ENCODE assay signal across 9 cellular contexts in genomic region chr11:118913411-118914125, GRCh38. TPM values are rescaled to one million over a fixed set of nuclear protein-coding genes. Genes with fewer than 3 reads are reported as not detected.
DNase-seq lines count a peak whose midpoint lies in the region; ATAC-seq and TF ChIP-seq lines count a peak whose summit lies in the region.
"Had no signal": no experiment of that assay in that cellular context is flagged by ENCODE, and none has a peak within 500 bp of the region (broad histone marks: within the 10 kb centered on the region; RNA-seq: fewer than 3 reads in every experiment).

No MANE protein-coding gene starts in this region.

- 0 out of 2 replicates have a peak overlapping the region, but pooled peaks have one; percentile 84 for H4K5ac ChIP-seq in IMR-90 (ENCODE audit: low read depth, low read length)

- H2BK15ac ChIP-seq in IMR-90 (ENCODE audit: low read depth, low read length), result peak overlapping the region; percentile 92; the same call in 1 of the 3 replicates

- no peak overlapping the region for H3K4me3 ChIP-seq in IMR-90 (ENCODE audit: insufficient read depth, low read depth, low read length)

- in situ Hi-C loops in IMR-90 (cut with MboI; ENCODE audit: low sequenced_read_pairs), result no loop called here

- H3K23ac ChIP-seq in IMR-90 (ENCODE audit: low read depth, low read length), result peak overlapping the region; percentile 96

- H2BK120ac ChIP-seq in IMR-90 (ENCODE audit: low read depth, low read length), result peak overlapping the region; percentile 94

- peaks cover 34% of the 10 kb centered on the region for H4K20me1 ChIP-seq in IMR-90 (ENCODE audit: insufficient read depth, low read length)

- no peaks in the 10 kb centered on the region for H3K9me3 ChIP-seq in IMR-90 (ENCODE audit: control insufficient read depth, insufficient read depth, low read length)

- peak overlapping the region; percentile 97 for H3K4ac ChIP-seq in IMR-90 (ENCODE audit: low read depth, low read length)

- ATAC-seq in IMR-90 (ENCODE audit: low read depth) (no peak), HG03571 (IDR thresholded peaks at IDR 0.05; ENCODE audit: unreplicated experiment) (no peak), HG02840 (IDR thresholded peaks at IDR 0.05; ENCODE audit: low FRiP score, unreplicated experiment) (no peak)
- ATAC-seq in stimulated activated memory B cell treated with anti-CD40 and anti-IgM and Interleukin-4, amounts not matched to agents 10 μg/mL and 1 μg/mL and 100 μg/mL, for 72 hours, result peak; percentile 9

- peaks cover 9 to 73% of the 10 kb centered on the region in 2 experiments; a peak in 3 of 4 replicates for H3K79me1 ChIP-seq in IMR-90 (ENCODE audit: low read depth in 1 of 2, low read length in 2 of 2)

- TF ChIP-seq POLR2A in IMR-90 (IDR thresholded peaks at IDR 0.05; ENCODE audit: low read depth, low read length), result no peak

- no peak overlapping the region for H2AFZ ChIP-seq in IMR-90 (replicated peaks; ENCODE audit: low read length, poor library complexity)

- no peaks in the 10 kb centered on the region for H3K36me3 ChIP-seq in IMR-90 (ENCODE audit: control insufficient read depth, insufficient read depth, low read length)

- peak overlapping the region; percentile 96; the same call in 1 of the 2 replicates for H2BK20ac ChIP-seq in IMR-90 (ENCODE audit: low read depth, low read length)

- DNase-seq in IMR-90, result no peak
- DNase-seq in activated T-helper 1 cell treated with Interleukin-2 at 50 U/mL for 16 hours (ENCODE audit: low read depth), result peak; percentile 51
- peak; percentile 35 to 58 for DNase-seq in hippocampal formation (lab: John Stamatoyannopoulos, UW)
- no peak for DNase-seq in NCI-H82 (lab: John Stamatoyannopoulos, UW)
- DNase-seq in NCI-H1105 (lab: John Stamatoyannopoulos, UW), result no peak

- H3K14ac ChIP-seq in IMR-90 (replicated peaks; ENCODE audit: low read depth, low read length), result peak overlapping the region; percentile 87

- POLR2A ChIA-PET in IMR-90 (lab: Charles Lee; ENCODE audit: unreplicated experiment), result interaction anchor here (1.2 kb wide), 1 partner anchor 12 kb away, joined by 3 read pairs; the partner anchor contains the start of gene BCL9L

- peaks cover 70% of the 10 kb centered on the region for H3K4me1 ChIP-seq in IMR-90 (ENCODE audit: control insufficient read depth, insufficient read depth, low read length)

- peak overlapping the region; percentile 86 for H3K27ac Mint-ChIP-seq in stimulated activated memory B cell treated with anti-CD40 and anti-IgM and Interleukin-4, amounts not matched to agents 10 μg/mL and 1 μg/mL and 100 μg/mL, for 72 hours

- no peak overlapping the region for H3K4me2 ChIP-seq in IMR-90 (ENCODE audit: low read depth, low read length)

- peak overlapping the region; percentile 87 for H2AK9ac ChIP-seq in IMR-90 (replicated peaks; ENCODE audit: low read depth, low read length, poor library complexity)

- H3K27me3 Mint-ChIP-seq in stimulated activated memory B cell treated with anti-CD40 and anti-IgM and Interleukin-4, amounts not matched to agents 10 μg/mL and 1 μg/mL and 100 μg/mL, for 72 hours, result no peaks in the 10 kb centered on the region

- peak overlapping the region; percentile 94 for H4K91ac ChIP-seq in IMR-90 (ENCODE audit: insufficient read depth, low read depth, low read length)

- H3K9me3 Mint-ChIP-seq in stimulated activated memory B cell treated with anti-CD40 and anti-IgM and Interleukin-4, amounts not matched to agents 10 μg/mL and 1 μg/mL and 100 μg/mL, for 72 hours, result no peaks in the 10 kb centered on the region

- no peak for TF ChIP-seq CTCF in IMR-90 (conservative IDR thresholded peaks at IDR 0.05; ENCODE audit: low read depth, low read length)

- H2AK5ac ChIP-seq in IMR-90 (ENCODE audit: low read depth, low read length), result peak overlapping the region; percentile 99

- H3K18ac ChIP-seq in IMR-90 (ENCODE audit: low read depth, low read length), result 0 out of 2 replicates have a peak overlapping the region, but pooled peaks have one; percentile 90

- TF ChIP-seq RAD21 in IMR-90 (IDR thresholded peaks at IDR 0.05; ENCODE audit: low read length), result no peak

- H3K27ac ChIP-seq in IMR-90 (ENCODE audit: insufficient read depth, low read length), result peak overlapping the region; percentile 96

- peak overlapping the region; percentile 99 for H2BK5ac ChIP-seq in IMR-90 (ENCODE audit: low read depth, low read length, poor library complexity, severe bottlenecking)

- peaks cover 79% of the 10 kb centered on the region for H3K4me1 Mint-ChIP-seq in stimulated activated memory B cell treated with anti-CD40 and anti-IgM and Interleukin-4, amounts not matched to agents 10 μg/mL and 1 μg/mL and 100 μg/mL, for 72 hours

- WGBS in IMR-90 (ENCODE audit: extremely low coverage in 2 of 2, insufficient read length in 1 of 2), 2 experiments, result no CpG with 5 or more reads among the region's 9 CpGs

- H3K9me1 ChIP-seq in IMR-90 (ENCODE audit: insufficient read depth, low read length), result peaks cover 10% of the 10 kb centered on the region; the same call in 1 of the 2 replicates

- H3K27me3 ChIP-seq in IMR-90 (ENCODE audit: control insufficient read depth, insufficient read depth, low read length), result no peaks in the 10 kb centered on the region

- intact Hi-C loops in IMR-90 (cut with micrococcal nuclease), result no loop called here

- peak overlapping the region; percentile 47 for H3K4me3 Mint-ChIP-seq in stimulated activated memory B cell treated with anti-CD40 and anti-IgM and Interleukin-4, amounts not matched to agents 10 μg/mL and 1 μg/mL and 100 μg/mL, for 72 hours

- CTCF ChIA-PET in IMR-90 (lab: Yijun Ruan, JAX), result no interaction called here

- peak overlapping the region; percentile 47; the same call in 1 of the 2 replicates for H3K9ac ChIP-seq in IMR-90 (ENCODE audit: low read depth, low read length)

- no peak overlapping the region for H3K56ac ChIP-seq in IMR-90 (ENCODE audit: extremely low read depth, insufficient read depth, low read length)

- peak overlapping the region; percentile 89 to 92; a peak in 3 of 4 replicates for H4K8ac ChIP-seq in IMR-90 (ENCODE audit: low read depth in 2 of 2, low read length in 2 of 2)

- BruUV-seq in IMR-90 (replicated peaks; lab: Mats Ljungman, UMichigan), result no TSS peak

- dilution Hi-C loops in IMR-90 (cut with HindIII; ENCODE audit: low sequenced_read_pairs, unreplicated experiment), result no loop called here

- H3K36me3 Mint-ChIP-seq in stimulated activated memory B cell treated with anti-CD40 and anti-IgM and Interleukin-4, amounts not matched to agents 10 μg/mL and 1 μg/mL and 100 μg/mL, for 72 hours, result no peaks in the 10 kb centered on the region

TF ChIP-seq in IMR-90, 13 proteins besides CTCF, POLR2A, EP300 and RAD21:
- TF ChIP-seq USF2 (IDR thresholded peaks at IDR 0.05; ENCODE audit: low read depth, low read length) (no peak), MAFK (IDR thresholded peaks at IDR 0.05; ENCODE audit: low read depth, low read length) (no peak), RCOR1 (IDR thresholded peaks at IDR 0.05; ENCODE audit: insufficient replicate concordance, low read length) (no peak), RFX5 (IDR thresholded peaks at IDR 0.05; ENCODE audit: low read depth, low read length) (no peak), CEBPB (IDR thresholded peaks at IDR 0.05; ENCODE audit: low read depth, low read length) (no peak), MAZ (IDR thresholded peaks at IDR 0.05; ENCODE audit: borderline replicate concordance, low read depth, low read length) (no peak), MXI1 (IDR thresholded peaks at IDR 0.05; ENCODE audit: borderline replicate concordance, low read depth, low read length) (no peak), NFE2L2 (IDR thresholded peaks at IDR 0.05; ENCODE audit: low read depth, low read length) (no peak), FOS (IDR thresholded peaks at IDR 0.05; ENCODE audit: low read depth, low read length) (no peak), BHLHE40 (IDR thresholded peaks at IDR 0.05; ENCODE audit: low read depth, low read length) (no peak), SMC3 (IDR thresholded peaks at IDR 0.05; ENCODE audit: low read depth, low read length) (no peak)

RNA-seq across cellular contexts. Expression of gene BCL9L, which starts 12.2 kb away (rescaled TPM):
- 1.7 and 2.3 TPM in 2 replicates for total RNA-seq in IMR-90 (2012; rRNA removed)
- polyA plus RNA-seq in IMR-90 (2012; rRNA removed), result 17.0 and 21.5 TPM in 2 replicates
- polyA plus RNA-seq in IMR-90 (2012; cell fraction: cytosol; rRNA removed), result 11.8 and 20.1 TPM in 2 replicates
- 30.5 and 55.8 TPM in 2 replicates for polyA plus RNA-seq in IMR-90 (2012; cell fraction: nucleus; rRNA removed; ENCODE audit: low replicate concordance)

RNA-seq across cellular contexts. Expression of gene CXCR5, which starts 29.9 kb away (rescaled TPM):
- not detected in 2 replicates for total RNA-seq in IMR-90 (2012; rRNA removed)
- not detected in 2 replicates for polyA plus RNA-seq in IMR-90 (2012; rRNA removed)
- not detected in 2 replicates for polyA plus RNA-seq in IMR-90 (2012; cell fraction: cytosol; rRNA removed)
- 0.02 TPM in 1 of 2 replicates, not detected in the other for polyA plus RNA-seq in IMR-90 (2012; cell fraction: nucleus; rRNA removed; ENCODE audit: low replicate concordance)
- total RNA-seq: renal cortical epithelial cell had no signal

RNA-seq across cellular contexts. Expression of gene UPK2, which starts 42.5 kb away (rescaled TPM):
- total RNA-seq in IMR-90 (2012; rRNA removed), result not detected in 2 replicates
- 0.26 and 0.39 TPM in 2 replicates for polyA plus RNA-seq in IMR-90 (2012; rRNA removed)
- polyA plus RNA-seq in IMR-90 (2012; cell fraction: cytosol; rRNA removed), result 0.47 TPM in 1 of 2 replicates, not detected in the other
- 0.24 and 0.25 TPM in 2 replicates for polyA plus RNA-seq in IMR-90 (2012; cell fraction: nucleus; rRNA removed; ENCODE audit: low replicate concordance)

RNA-seq across cellular contexts. Expression of gene FOXR1, which starts 58.0 kb away (rescaled TPM):
- total RNA-seq in IMR-90 (2012; rRNA removed), result not detected in 2 replicates
- polyA plus RNA-seq in IMR-90 (2012; rRNA removed), result not detected in 2 replicates
- polyA plus RNA-seq in IMR-90 (2012; cell fraction: cytosol; rRNA removed), result not detected in 2 replicates
- not detected in 2 replicates for polyA plus RNA-seq in IMR-90 (2012; cell fraction: nucleus; rRNA removed; ENCODE audit: low replicate concordance)
- total RNA-seq: renal cortical epithelial cell had no signal

Comparison
In these comparisons a context has a peak if more than half of its experiments do, and no peak if none do; other contexts are left out.
1. DNase-seq: peak in activated T-helper 1 cell treated with Interleukin-2 at 50 U/mL for 16 hours (single experiment) and hippocampal formation (2 of 2); none in IMR-90 (single experiment), NCI-H82 (single experiment) and NCI-H1105 (single experiment).